9 cellular contexts compared by ENCODE assay signal in the genomic region with DNA sequence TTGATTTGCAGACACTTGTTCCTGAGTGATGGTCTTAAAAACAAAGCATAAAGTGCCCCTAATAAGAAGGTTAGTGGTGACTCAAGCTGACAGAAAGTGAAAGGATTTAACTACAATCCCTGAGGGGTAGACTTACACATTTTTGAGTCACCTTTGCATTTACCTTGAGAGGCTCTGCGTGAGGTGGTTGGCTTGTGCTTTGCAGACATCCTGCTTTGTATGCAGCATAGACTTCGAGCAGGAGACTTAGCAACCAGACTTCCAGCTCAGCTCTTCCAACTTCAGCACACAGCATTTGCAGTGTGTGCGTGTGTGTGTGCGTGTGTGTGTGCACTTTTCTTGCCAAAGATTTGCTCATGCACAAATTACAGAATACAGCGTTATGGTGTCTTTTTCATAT.
DNase-seq lines count a peak whose midpoint lies in the region; ATAC-seq and TF ChIP-seq lines count a peak whose summit lies in the region.
"Had no signal": no experiment of that assay in that cellular context is flagged by ENCODE, and none has a peak within 500 bp of the region (broad histone marks: within the 10 kb centered on the region; RNA-seq: fewer than 3 reads in every experiment).

No MANE protein-coding gene starts in this region.

- no peaks in the 10 kb centered on the region for H3K27me3 Mint-ChIP-seq in activated T-cell treated with anti-CD3 and anti-CD28 coated beads, Interleukin-2, amount 50 U/mL, for 4 hours (ENCODE audit: low read depth)
- H3K27me3 Mint-ChIP-seq in activated T-cell treated with anti-CD3 and anti-CD28 coated beads, Interleukin-2, amount 50 U/mL, for 24 hours, result peaks cover 2% of the 10 kb centered on the region

- no peak overlapping the region for H3K4me2 ChIP-seq in smooth muscle cell

- no peak overlapping the region for H2AFZ ChIP-seq in smooth muscle cell (ENCODE audit: low read depth)

- no peak for DNase-seq in activated T-cell treated with anti-CD3 and anti-CD28 coated beads, Interleukin-2, amount 50 U/mL, for 4 hours
- no peak for DNase-seq in activated T-cell treated with anti-CD3 and anti-CD28 coated beads, Interleukin-2, amount 50 U/mL, for 24 hours
- peak; percentile 33 for DNase-seq in M059J (ENCODE audit: low read depth)
- no peak for DNase-seq in smooth muscle cell (lab: John Stamatoyannopoulos, UW; ENCODE audit: unreplicated experiment)
- no peak for DNase-seq in right lobe of liver
- no peak for DNase-seq in BE2C
- DNase-seq in SHP77 (lab: John Stamatoyannopoulos, UW), result no peak
- DNase-seq: dermis blood vessel endothelial cell had no signal

- H3K4me1 ChIP-seq in smooth muscle cell (ENCODE audit: low read depth) (no peaks in the 10 kb centered on the region), right lobe of liver (no peaks in the 10 kb centered on the region), BE2C (no peaks in the 10 kb centered on the region)

- no peak overlapping the region for H3K4me3 Mint-ChIP-seq in activated T-cell treated with anti-CD3 and anti-CD28 coated beads, Interleukin-2, amount 50 U/mL, for 4 hours
- no peak overlapping the region for H3K4me3 Mint-ChIP-seq in activated T-cell treated with anti-CD3 and anti-CD28 coated beads, Interleukin-2, amount 50 U/mL, for 24 hours

- H3K4me3 ChIP-seq in smooth muscle cell (no peak overlapping the region), right lobe of liver (no peak overlapping the region), BE2C (ENCODE audit: low read depth, low read length) (no peak overlapping the region)

- no peak overlapping the region for H3K27ac Mint-ChIP-seq in activated T-cell treated with anti-CD3 and anti-CD28 coated beads, Interleukin-2, amount 50 U/mL, for 24 hours

- 66% methylated on average over 5 of the region's 5 CpGs for WGBS in smooth muscle cell (ENCODE audit: low lambda C conversion rate)
- 63% methylated on average over 5 of the region's 5 CpGs for WGBS in right lobe of liver (ENCODE audit: insufficient coverage, low coverage, low lambda C conversion rate, missing lambda C conversion rate)

- H3K9me3 ChIP-seq in smooth muscle cell (replicated peaks; ENCODE audit: low read depth), result no peaks in the 10 kb centered on the region
- H3K9me3 ChIP-seq in right lobe of liver, result no peaks in the 10 kb centered on the region
- H3K9me3 ChIP-seq in BE2C, result no peaks in the 10 kb centered on the region

- no peaks in the 10 kb centered on the region for H4K20me1 ChIP-seq in smooth muscle cell (ENCODE audit: low read depth)

- TF ChIP-seq POLR2A in right lobe of liver (IDR thresholded peaks at IDR 0.05), result no peak

- H3K9ac ChIP-seq in smooth muscle cell (ENCODE audit: low read depth), result no peak overlapping the region

- H3K36me3 ChIP-seq in smooth muscle cell (ENCODE audit: low read depth), result peaks cover 4% of the 10 kb centered on the region
- H3K36me3 ChIP-seq in right lobe of liver, result no peaks in the 10 kb centered on the region
- peaks cover 45% of the 10 kb centered on the region for H3K36me3 ChIP-seq in BE2C

- no peaks in the 10 kb centered on the region for H3K79me2 ChIP-seq in smooth muscle cell (ENCODE audit: low read depth)

- H3K4me1 Mint-ChIP-seq in activated T-cell treated with anti-CD3 and anti-CD28 coated beads, Interleukin-2, amount 50 U/mL, for 4 hours (ENCODE audit: low read depth), result peaks cover 6% of the 10 kb centered on the region
- peaks cover 7% of the 10 kb centered on the region for H3K4me1 Mint-ChIP-seq in activated T-cell treated with anti-CD3 and anti-CD28 coated beads, Interleukin-2, amount 50 U/mL, for 24 hours (ENCODE audit: low read depth)

- TF ChIP-seq CTCF in smooth muscle cell (IDR thresholded peaks at IDR 0.05; ENCODE audit: borderline replicate concordance, insufficient read depth, poor library complexity, severe bottlenecking) (no peak), right lobe of liver (IDR thresholded peaks at IDR 0.05) (no peak), BE2C (IDR thresholded peaks at IDR 0.05; ENCODE audit: low read depth, low read length) (no peak)

- H3F3A ChIP-seq in smooth muscle cell (ENCODE audit: low read depth), result no peaks in the 10 kb centered on the region

- peak overlapping the region; percentile 36 for H3K27ac ChIP-seq in smooth muscle cell (ENCODE audit: low read depth)
- no peak overlapping the region for H3K27ac ChIP-seq in right lobe of liver

- ATAC-seq in activated T-cell treated with anti-CD3 and anti-CD28 coated beads, Interleukin-2, amount 50 U/mL, for 4 hours, result peak; percentile 57 to 61
- ATAC-seq in HG02623 (IDR thresholded peaks at IDR 0.05; ENCODE audit: unreplicated experiment) (peak; percentile 78), right lobe of liver (no peak)

- peaks cover 4% of the 10 kb centered on the region for H3K9me3 Mint-ChIP-seq in activated T-cell treated with anti-CD3 and anti-CD28 coated beads, Interleukin-2, amount 50 U/mL, for 4 hours
- peaks cover 3% of the 10 kb centered on the region for H3K9me3 Mint-ChIP-seq in activated T-cell treated with anti-CD3 and anti-CD28 coated beads, Interleukin-2, amount 50 U/mL, for 24 hours

- peaks cover 12% of the 10 kb centered on the region for H3K36me3 Mint-ChIP-seq in activated T-cell treated with anti-CD3 and anti-CD28 coated beads, Interleukin-2, amount 50 U/mL, for 4 hours (ENCODE audit: insufficient read depth)
- peaks cover 8% of the 10 kb centered on the region for H3K36me3 Mint-ChIP-seq in activated T-cell treated with anti-CD3 and anti-CD28 coated beads, Interleukin-2, amount 50 U/mL, for 24 hours (ENCODE audit: low read depth)

- intact Hi-C loops in right lobe of liver (cut with DNase I), result no loop called here

- H3K27me3 ChIP-seq in smooth muscle cell (ENCODE audit: low read depth) (no peaks in the 10 kb centered on the region), right lobe of liver (no peaks in the 10 kb centered on the region), BE2C (no peaks in the 10 kb centered on the region)

Comparison
In these comparisons a context has a peak if more than half of its experiments do, and no peak if none do; other contexts are left out.
1. ATAC-seq: peak in activated T-cell treated with anti-CD3 and anti-CD28 coated beads, Interleukin-2, amount 50 U/mL, for 4 hours (2 of 2) and HG02623 (single experiment); none in right lobe of liver (0 of 4).